In genomic region chr1:53572061-53572801, GRCh38 we compare ENCODE assay signal across 9 cellular contexts.
DNase-seq lines count a peak whose midpoint lies in the region; ATAC-seq and TF ChIP-seq lines count a peak whose summit lies in the region.
"Had no signal": no experiment of that assay in that cellular context is flagged by ENCODE, and none has a peak within 500 bp of the region (broad histone marks: within the 10 kb centered on the region; RNA-seq: fewer than 3 reads in every experiment).

No MANE protein-coding gene starts in this region.

- no peak for ATAC-seq in natural killer cell treated with Interleukin-12 subunit alpha and Interleukin-12 subunit beta and Interleukin-15 and Interleukin-18, amount 100 ng/mL, for 72 hours
- ATAC-seq in natural killer cell, result no peak
- peak; percentile 94 for ATAC-seq in gastroesophageal sphincter
- ATAC-seq in GM21529 (IDR thresholded peaks at IDR 0.05; ENCODE audit: unreplicated experiment), result no peak
- ATAC-seq in GM18502 (IDR thresholded peaks at IDR 0.05; ENCODE audit: poor library complexity, unreplicated experiment), result no peak
- ATAC-seq in GM21526 (IDR thresholded peaks at IDR 0.05; ENCODE audit: low FRiP score, unreplicated experiment), result no peak

- TF ChIP-seq EP300 in gastroesophageal sphincter (IDR thresholded peaks at IDR 0.05), result no peak

- H3K27ac ChIP-seq in gastroesophageal sphincter, result peak overlapping the region in 3 of 4 donors; percentile 56 to 82 (median 70)
- H3K27ac ChIP-seq in tibial artery, result no peak overlapping the region

- intact Hi-C loops in natural killer cell (cut with micrococcal nuclease) (no loop called here), tibial artery (cut with DNase I; ENCODE audit: low total_unique reads) (no loop called here)

- peaks cover 0 to 4% (median 0%) of the 10 kb centered on the region in 3 donors for H3K9me3 ChIP-seq in gastroesophageal sphincter
- H3K9me3 ChIP-seq in tibial artery, result peaks cover 0 to 9% (median 6%) of the 10 kb centered on the region in 3 donors

- peak; percentile 54 for DNase-seq in natural killer cell treated with Interleukin-12 subunit alpha and Interleukin-12 subunit beta and Interleukin-15 and Interleukin-18, amount 100 ng/mL, for 72 hours (ENCODE audit: low spot score)
- DNase-seq in natural killer cell (no peak), RPMI8226 (peak; percentile 57), tibial artery (peak; percentile 18 to 53)
- DNase-seq: activated B cell treated with CpG ODN at 0.5 μM for 24 hours had no signal

- H3K4me3 ChIP-seq in gastroesophageal sphincter, result no peak overlapping the region
- no peak overlapping the region for H3K4me3 ChIP-seq in tibial artery

- TF ChIP-seq CTCF in natural killer cell (IDR thresholded peaks at IDR 0.05) (no peak), gastroesophageal sphincter (IDR thresholded peaks at IDR 0.05) (no peak), tibial artery (IDR thresholded peaks at IDR 0.05) (no peak)

- no peak for TF ChIP-seq POLR2A in gastroesophageal sphincter (IDR thresholded peaks at IDR 0.05)

- WGBS in gastroesophageal sphincter (ENCODE audit: low coverage in 1 of 2), 2 donors, result 52% methylated on average over 2 of the region's 4 CpGs; no CpG with 5 or more reads in 1 of the 2 donors

- no peaks in the 10 kb centered on the region for H3K9me3 Mint-ChIP-seq in natural killer cell treated with Interleukin-12 subunit alpha and Interleukin-12 subunit beta and Interleukin-15 and Interleukin-18, amount 100 ng/mL, for 72 hours
- H3K9me3 Mint-ChIP-seq in natural killer cell, result no peaks in the 10 kb centered on the region

- H3K36me3 Mint-ChIP-seq in natural killer cell treated with Interleukin-12 subunit alpha and Interleukin-12 subunit beta and Interleukin-15 and Interleukin-18, amount 100 ng/mL, for 72 hours, result peaks cover under 1% of the 10 kb centered on the region
- H3K36me3 Mint-ChIP-seq in natural killer cell, result peaks cover 1% of the 10 kb centered on the region

- H3K27me3 ChIP-seq in gastroesophageal sphincter (no peaks in the 10 kb centered on the region), tibial artery (peaks cover 0 to 3% of the 10 kb centered on the region in 2 donors)

- peaks cover 25 to 31% of the 10 kb centered on the region in 2 donors for H3K27me3 Mint-ChIP-seq in natural killer cell treated with Interleukin-12 subunit alpha and Interleukin-12 subunit beta and Interleukin-15 and Interleukin-18, amount 100 ng/mL, for 72 hours
- peaks cover 27 to 55% of the 10 kb centered on the region in 2 donors for H3K27me3 Mint-ChIP-seq in natural killer cell (ENCODE audit: low read depth in 2 of 2)

- H3K4me1 ChIP-seq in gastroesophageal sphincter (peaks cover 0 to 26% (median 5%) of the 10 kb centered on the region in 3 donors), tibial artery (no peaks in the 10 kb centered on the region)

- H3K4me1 Mint-ChIP-seq in natural killer cell treated with Interleukin-12 subunit alpha and Interleukin-12 subunit beta and Interleukin-15 and Interleukin-18, amount 100 ng/mL, for 72 hours (ENCODE audit: low read depth in 2 of 2), result peaks cover 8 to 21% of the 10 kb centered on the region in 2 donors
- H3K4me1 Mint-ChIP-seq in natural killer cell, result peaks cover 24 to 36% of the 10 kb centered on the region in 2 donors
- H3K4me1 Mint-ChIP-seq: activated B cell treated with CpG ODN at 0.5 μM for 24 hours had no signal

- H3K36me3 ChIP-seq in gastroesophageal sphincter, result no peaks in the 10 kb centered on the region
- no peaks in the 10 kb centered on the region for H3K36me3 ChIP-seq in tibial artery

- H3K27ac Mint-ChIP-seq in natural killer cell treated with Interleukin-12 subunit alpha and Interleukin-12 subunit beta and Interleukin-15 and Interleukin-18, amount 100 ng/mL, for 72 hours, result no peak overlapping the region
- no peak overlapping the region for H3K27ac Mint-ChIP-seq in natural killer cell
- H3K27ac Mint-ChIP-seq: activated B cell treated with CpG ODN at 0.5 μM for 24 hours had no signal

- H3K4me3 Mint-ChIP-seq in natural killer cell treated with Interleukin-12 subunit alpha and Interleukin-12 subunit beta and Interleukin-15 and Interleukin-18, amount 100 ng/mL, for 72 hours, result no peak overlapping the region
- no peak overlapping the region for H3K4me3 Mint-ChIP-seq in natural killer cell
- H3K4me3 Mint-ChIP-seq: activated B cell treated with CpG ODN at 0.5 μM for 24 hours had no signal

Comparison
In these comparisons a context has a peak if more than half of its experiments do, and no peak if none do; other contexts are left out.
1. H3K27ac ChIP-seq: peak in gastroesophageal sphincter (3 of 4); none in tibial artery (0 of 2).